Comparison of ENCODE assay signal across 1 cellular context in the genomic region with DNA sequence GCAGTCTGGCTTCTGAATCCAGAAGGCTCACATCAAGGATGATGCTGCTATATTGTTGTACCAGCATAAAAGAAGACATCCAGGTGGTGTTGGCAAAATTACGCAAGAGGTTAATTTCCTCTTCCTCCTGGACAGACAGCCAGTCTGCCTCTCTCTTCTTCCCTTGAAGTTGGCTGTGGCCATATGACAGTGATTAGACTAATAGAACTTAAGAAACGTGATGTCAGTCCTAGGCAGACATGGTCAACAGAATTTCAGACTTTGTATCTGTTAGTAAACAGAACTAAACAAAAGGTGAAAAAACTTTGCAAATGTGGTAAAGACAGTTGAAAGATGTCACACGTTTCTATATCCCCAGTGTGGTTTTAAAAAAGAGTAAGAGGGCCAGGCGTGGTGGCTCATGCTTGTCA.
TF ChIP-seq lines count a peak whose summit lies in the region.

No MANE protein-coding gene starts in this region.

TF ChIP-seq in GM23338, 12 proteins besides CTCF, POLR2A, EP300 and RAD21 (continued from another document):
- TF ChIP-seq, protein P1, sequence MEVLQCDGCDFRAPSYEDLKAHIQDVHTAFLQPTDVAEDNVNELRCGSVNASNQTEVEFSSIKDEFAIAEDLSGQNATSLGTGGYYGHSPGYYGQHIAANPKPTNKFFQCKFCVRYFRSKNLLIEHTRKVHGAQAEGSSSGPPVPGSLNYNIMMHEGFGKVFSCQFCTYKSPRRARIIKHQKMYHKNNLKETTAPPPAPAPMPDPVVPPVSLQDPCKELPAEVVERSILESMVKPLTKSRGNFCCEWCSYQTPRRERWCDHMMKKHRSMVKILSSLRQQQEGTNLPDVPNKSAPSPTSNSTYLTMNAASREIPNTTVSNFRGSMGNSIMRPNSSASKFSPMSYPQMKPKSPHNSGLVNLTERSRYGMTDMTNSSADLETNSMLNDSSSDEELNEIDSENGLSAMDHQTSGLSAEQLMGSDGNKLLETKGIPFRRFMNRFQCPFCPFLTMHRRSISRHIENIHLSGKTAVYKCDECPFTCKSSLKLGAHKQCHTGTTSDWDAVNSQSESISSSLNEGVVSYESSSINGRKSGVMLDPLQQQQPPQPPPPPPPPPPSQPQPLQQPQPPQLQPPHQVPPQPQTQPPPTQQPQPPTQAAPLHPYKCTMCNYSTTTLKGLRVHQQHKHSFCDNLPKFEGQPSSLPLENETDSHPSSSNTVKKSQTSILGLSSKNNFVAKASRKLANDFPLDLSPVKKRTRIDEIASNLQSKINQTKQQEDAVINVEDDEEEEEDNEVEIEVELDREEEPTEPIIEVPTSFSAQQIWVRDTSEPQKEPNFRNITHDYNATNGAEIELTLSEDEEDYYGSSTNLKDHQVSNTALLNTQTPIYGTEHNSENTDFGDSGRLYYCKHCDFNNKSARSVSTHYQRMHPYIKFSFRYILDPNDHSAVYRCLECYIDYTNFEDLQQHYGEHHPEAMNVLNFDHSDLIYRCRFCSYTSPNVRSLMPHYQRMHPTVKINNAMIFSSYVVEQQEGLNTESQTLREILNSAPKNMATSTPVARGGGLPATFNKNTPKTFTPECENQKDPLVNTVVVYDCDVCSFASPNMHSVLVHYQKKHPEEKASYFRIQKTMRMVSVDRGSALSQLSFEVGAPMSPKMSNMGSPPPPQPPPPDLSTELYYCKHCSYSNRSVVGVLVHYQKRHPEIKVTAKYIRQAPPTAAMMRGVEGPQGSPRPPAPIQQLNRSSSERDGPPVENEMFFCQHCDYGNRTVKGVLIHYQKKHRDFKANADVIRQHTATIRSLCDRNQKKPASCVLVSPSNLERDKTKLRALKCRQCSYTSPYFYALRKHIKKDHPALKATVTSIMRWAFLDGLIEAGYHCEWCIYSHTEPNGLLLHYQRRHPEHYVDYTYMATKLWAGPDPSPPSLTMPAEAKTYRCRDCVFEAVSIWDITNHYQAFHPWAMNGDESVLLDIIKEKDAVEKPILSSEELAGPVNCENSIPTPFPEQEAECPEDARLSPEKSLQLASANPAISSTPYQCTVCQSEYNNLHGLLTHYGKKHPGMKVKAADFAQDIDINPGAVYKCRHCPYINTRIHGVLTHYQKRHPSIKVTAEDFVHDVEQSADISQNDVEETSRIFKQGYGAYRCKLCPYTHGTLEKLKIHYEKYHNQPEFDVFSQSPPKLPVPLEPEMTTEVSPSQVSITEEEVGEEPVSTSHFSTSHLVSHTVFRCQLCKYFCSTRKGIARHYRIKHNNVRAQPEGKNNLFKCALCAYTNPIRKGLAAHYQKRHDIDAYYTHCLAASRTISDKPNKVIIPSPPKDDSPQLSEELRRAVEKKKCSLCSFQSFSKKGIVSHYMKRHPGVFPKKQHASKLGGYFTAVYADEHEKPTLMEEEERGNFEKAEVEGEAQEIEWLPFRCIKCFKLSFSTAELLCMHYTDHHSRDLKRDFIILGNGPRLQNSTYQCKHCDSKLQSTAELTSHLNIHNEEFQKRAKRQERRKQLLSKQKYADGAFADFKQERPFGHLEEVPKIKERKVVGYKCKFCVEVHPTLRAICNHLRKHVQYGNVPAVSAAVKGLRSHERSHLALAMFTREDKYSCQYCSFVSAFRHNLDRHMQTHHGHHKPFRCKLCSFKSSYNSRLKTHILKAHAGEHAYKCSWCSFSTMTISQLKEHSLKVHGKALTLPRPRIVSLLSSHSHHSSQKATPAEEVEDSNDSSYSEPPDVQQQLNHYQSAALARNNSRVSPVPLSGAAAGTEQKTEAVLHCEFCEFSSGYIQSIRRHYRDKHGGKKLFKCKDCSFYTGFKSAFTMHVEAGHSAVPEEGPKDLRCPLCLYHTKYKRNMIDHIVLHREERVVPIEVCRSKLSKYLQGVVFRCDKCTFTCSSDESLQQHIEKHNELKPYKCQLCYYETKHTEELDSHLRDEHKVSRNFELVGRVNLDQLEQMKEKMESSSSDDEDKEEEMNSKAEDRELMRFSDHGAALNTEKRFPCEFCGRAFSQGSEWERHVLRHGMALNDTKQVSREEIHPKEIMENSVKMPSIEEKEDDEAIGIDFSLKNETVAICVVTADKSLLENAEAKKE (CRISPR knock-in tag; IDR thresholded peaks at IDR 0.05): no peak
- TF ChIP-seq POLR2AphosphoS5 (IDR thresholded peaks at IDR 0.05; ENCODE audit: low read depth) (no peak), ZNF331 (CRISPR knock-in tag; IDR thresholded peaks at IDR 0.05; ENCODE audit: low read depth) (no peak), JUNB (IDR thresholded peaks at IDR 0.05; ENCODE audit: unreplicated experiment) (no peak), NANOG (IDR thresholded peaks at IDR 0.05; ENCODE audit: borderline replicate concordance) (no peak), CREB1 (CRISPR knock-in tag; IDR thresholded peaks at IDR 0.05; ENCODE audit: low read depth) (no peak)
- TF ChIP-seq, protein P2, sequence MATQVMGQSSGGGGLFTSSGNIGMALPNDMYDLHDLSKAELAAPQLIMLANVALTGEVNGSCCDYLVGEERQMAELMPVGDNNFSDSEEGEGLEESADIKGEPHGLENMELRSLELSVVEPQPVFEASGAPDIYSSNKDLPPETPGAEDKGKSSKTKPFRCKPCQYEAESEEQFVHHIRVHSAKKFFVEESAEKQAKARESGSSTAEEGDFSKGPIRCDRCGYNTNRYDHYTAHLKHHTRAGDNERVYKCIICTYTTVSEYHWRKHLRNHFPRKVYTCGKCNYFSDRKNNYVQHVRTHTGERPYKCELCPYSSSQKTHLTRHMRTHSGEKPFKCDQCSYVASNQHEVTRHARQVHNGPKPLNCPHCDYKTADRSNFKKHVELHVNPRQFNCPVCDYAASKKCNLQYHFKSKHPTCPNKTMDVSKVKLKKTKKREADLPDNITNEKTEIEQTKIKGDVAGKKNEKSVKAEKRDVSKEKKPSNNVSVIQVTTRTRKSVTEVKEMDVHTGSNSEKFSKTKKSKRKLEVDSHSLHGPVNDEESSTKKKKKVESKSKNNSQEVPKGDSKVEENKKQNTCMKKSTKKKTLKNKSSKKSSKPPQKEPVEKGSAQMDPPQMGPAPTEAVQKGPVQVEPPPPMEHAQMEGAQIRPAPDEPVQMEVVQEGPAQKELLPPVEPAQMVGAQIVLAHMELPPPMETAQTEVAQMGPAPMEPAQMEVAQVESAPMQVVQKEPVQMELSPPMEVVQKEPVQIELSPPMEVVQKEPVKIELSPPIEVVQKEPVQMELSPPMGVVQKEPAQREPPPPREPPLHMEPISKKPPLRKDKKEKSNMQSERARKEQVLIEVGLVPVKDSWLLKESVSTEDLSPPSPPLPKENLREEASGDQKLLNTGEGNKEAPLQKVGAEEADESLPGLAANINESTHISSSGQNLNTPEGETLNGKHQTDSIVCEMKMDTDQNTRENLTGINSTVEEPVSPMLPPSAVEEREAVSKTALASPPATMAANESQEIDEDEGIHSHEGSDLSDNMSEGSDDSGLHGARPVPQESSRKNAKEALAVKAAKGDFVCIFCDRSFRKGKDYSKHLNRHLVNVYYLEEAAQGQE (IDR thresholded peaks at IDR 0.05; ENCODE audit: unreplicated experiment): no peak
- TF ChIP-seq, protein P3, sequence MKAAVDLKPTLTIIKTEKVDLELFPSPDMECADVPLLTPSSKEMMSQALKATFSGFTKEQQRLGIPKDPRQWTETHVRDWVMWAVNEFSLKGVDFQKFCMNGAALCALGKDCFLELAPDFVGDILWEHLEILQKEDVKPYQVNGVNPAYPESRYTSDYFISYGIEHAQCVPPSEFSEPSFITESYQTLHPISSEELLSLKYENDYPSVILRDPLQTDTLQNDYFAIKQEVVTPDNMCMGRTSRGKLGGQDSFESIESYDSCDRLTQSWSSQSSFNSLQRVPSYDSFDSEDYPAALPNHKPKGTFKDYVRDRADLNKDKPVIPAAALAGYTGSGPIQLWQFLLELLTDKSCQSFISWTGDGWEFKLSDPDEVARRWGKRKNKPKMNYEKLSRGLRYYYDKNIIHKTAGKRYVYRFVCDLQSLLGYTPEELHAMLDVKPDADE (IDR thresholded peaks at IDR 0.05): no peak
